Comparison of ENCODE assay signal across 26 cellular contexts in genomic region chr6:131231886-131232285, GRCh38.
"Had no signal": no experiment of that assay in that cellular context is flagged by ENCODE, and none has a peak within 500 bp of the region (broad histone marks: within the 10 kb centered on the region; RNA-seq: fewer than 3 reads in every experiment).

No MANE protein-coding gene starts in this region.

- H3K4me3 Mint-ChIP-seq: activated naive CD4-positive, alpha-beta T cell treated with anti-CD3 and anti-CD28 coated beads for 36 hours; activated naive CD8-positive, alpha-beta T cell treated with anti-CD3 and anti-CD28 coated beads, Interleukin-2, amount 10 ng/mL, durations not matched to agents 7 days and 5 days; memory B cell; naive B cell; type B pancreatic cell had no signal

- ATAC-seq: heart right ventricle, left colon, sciatic nerve had no signal

- H3K4me1 Mint-ChIP-seq: activated naive CD8-positive, alpha-beta T cell treated with anti-CD3 and anti-CD28 coated beads, Interleukin-2, amount 10 ng/mL, durations not matched to agents 7 days and 5 days; memory B cell had no signal

- H3K79me2 ChIP-seq: parathyroid adenoma had no signal

- H3K4me2 ChIP-seq: smooth muscle cell had no signal

- H3K36me3 Mint-ChIP-seq: naive B cell, type B pancreatic cell had no signal

- H3K4me1 ChIP-seq: heart right ventricle, parathyroid adenoma, testis, vagina had no signal

- H2AFZ ChIP-seq: parathyroid adenoma had no signal

- DNase-seq: activated CD4-positive, alpha-beta T cell treated with anti-CD3 and anti-CD28 coated beads for 4 hours; activated CD4-positive, alpha-beta T cell treated with anti-CD3 and anti-CD28 coated beads, Interleukin-2, amount 50 U/mL, for 48 hours; activated CD4-positive, CD25-positive, alpha-beta regulatory T cell; activated naive CD4-positive, alpha-beta T cell treated with anti-CD3 and anti-CD28 coated beads for 36 hours; activated naive CD8-positive, alpha-beta T cell treated with anti-CD3 and anti-CD28 coated beads, Interleukin-2, amount 10 ng/mL, durations not matched to agents 7 days and 5 days; activated T-cell treated with anti-CD3 and anti-CD28 coated beads, Interleukin-2, amount 50 U/mL, for 48 hours; amniotic stem cell; cerebellar nuclear complex; cortex of kidney; foreskin fibroblast; heart right ventricle; left colon; naive B cell; nucleus accumbens; stimulated activated CD4-positive, alpha-beta T cell treated with anti-CD3 and anti-CD28 coated beads, Interleukin-15, amount 100 ng/mL, for 24 hours; stimulated activated naive CD4-positive, alpha-beta T cell; T-helper 9 cell; testis had no signal

- H3K27ac ChIP-seq: epithelial cell of prostate, heart right ventricle, parathyroid adenoma, testis, vagina had no signal

- H3K9me3 ChIP-seq: testis, vagina had no signal

- H3K27ac Mint-ChIP-seq: activated naive CD4-positive, alpha-beta T cell treated with anti-CD3 and anti-CD28 coated beads for 36 hours; activated naive CD8-positive, alpha-beta T cell treated with anti-CD3 and anti-CD28 coated beads, Interleukin-2, amount 10 ng/mL, durations not matched to agents 7 days and 5 days; memory B cell; type B pancreatic cell had no signal

- H3K27me3 ChIP-seq: heart right ventricle, testis, vagina had no signal

- H3K4me3 ChIP-seq: heart right ventricle, smooth muscle cell, testis, vagina had no signal

- H3K9ac ChIP-seq: parathyroid adenoma had no signal

- H3K27me3 Mint-ChIP-seq: activated naive CD8-positive, alpha-beta T cell treated with anti-CD3 and anti-CD28 coated beads, Interleukin-2, amount 10 ng/mL, durations not matched to agents 7 days and 5 days; memory B cell; naive B cell; type B pancreatic cell had no signal

- FAIRE-seq: keratinocyte had no signal

- H3K9me3 Mint-ChIP-seq: memory B cell, type B pancreatic cell had no signal

- H3K36me3 ChIP-seq: heart right ventricle, vagina had no signal
